Comparison of ENCODE assay signal across 8 cellular contexts in genomic region chr5:180803181-180804128, GRCh38. TPM values are rescaled to one million over a fixed set of nuclear protein-coding genes. Genes with fewer than 3 reads are reported as not detected.
DNase-seq lines count a peak whose midpoint lies in the region; ATAC-seq, FAIRE-seq and TF ChIP-seq lines count a peak whose summit lies in the region.

No MANE protein-coding gene starts in this region.

- H3K36me3 Mint-ChIP-seq in naive thymus-derived CD4-positive, alpha-beta T cell = peaks cover 6 to 62% (median 15%) of the 10 kb centered on the region in 5 donors
- peaks cover 49% of the 10 kb centered on the region for H3K36me3 Mint-ChIP-seq in stimulated activated naive CD8-positive, alpha-beta T cell treated with anti-CD3 and anti-CD28 coated beads, Interleukin-15, Interleukin-2, amounts not matched to agents 100 ng/mL and 50 ng/mL, for 24 hours (ENCODE audit: low read depth)

- H3K27ac ChIP-seq in MM.1S (ENCODE audit: low read length) = peak overlapping the region; percentile 99
- H3K27ac ChIP-seq in naive thymus-derived CD4-positive, alpha-beta T cell (ENCODE audit: low read depth, low read length) = peak overlapping the region; percentile 96

- peaks cover 36% of the 10 kb centered on the region for H4K20me1 ChIP-seq in MM.1S (ENCODE audit: insufficient read depth, low read length)

- FAIRE-seq in RCC 7860 (lab: Jason Lieb, UNC) = no peak

- no peaks in the 10 kb centered on the region for H3K9me3 Mint-ChIP-seq in naive thymus-derived CD4-positive, alpha-beta T cell
- H3K9me3 Mint-ChIP-seq in stimulated activated naive CD8-positive, alpha-beta T cell treated with anti-CD3 and anti-CD28 coated beads, Interleukin-15, Interleukin-2, amounts not matched to agents 100 ng/mL and 50 ng/mL, for 24 hours = no peaks in the 10 kb centered on the region

- H3K79me2 ChIP-seq in MM.1S (ENCODE audit: low read length) = peaks cover 91% of the 10 kb centered on the region

- H3K4me1 Mint-ChIP-seq in naive thymus-derived CD4-positive, alpha-beta T cell = peaks cover 76 to 83% (median 79%) of the 10 kb centered on the region in 7 donors
- peaks cover 78% of the 10 kb centered on the region for H3K4me1 Mint-ChIP-seq in stimulated activated naive CD8-positive, alpha-beta T cell treated with anti-CD3 and anti-CD28 coated beads, Interleukin-15, Interleukin-2, amounts not matched to agents 100 ng/mL and 50 ng/mL, for 24 hours (ENCODE audit: low read depth)

- H3K4me3 ChIP-seq in MM.1S (ENCODE audit: low read length) = peak overlapping the region; percentile 76
- H3K4me3 ChIP-seq in epithelial cell of esophagus (ENCODE audit: low read length) = peak overlapping the region; percentile 83
- peak overlapping the region; percentile 77 for H3K4me3 ChIP-seq in naive thymus-derived CD4-positive, alpha-beta T cell (ENCODE audit: low read length)

- peak overlapping the region; percentile 17; the same call in 1 of the 2 replicates for H2AFZ ChIP-seq in MM.1S (ENCODE audit: low read length)

- H3K36me3 ChIP-seq in ES-I3 (ENCODE audit: insufficient read depth, low read length) (no peaks in the 10 kb centered on the region), MM.1S (replicated peaks; ENCODE audit: insufficient read depth, low read length) (no peaks in the 10 kb centered on the region)
- peaks cover 0 to 18% (median 3%) of the 10 kb centered on the region in 3 experiments for H3K36me3 ChIP-seq in naive thymus-derived CD4-positive, alpha-beta T cell (ENCODE audit: control insufficient read depth in 2 of 3, insufficient read depth in 3 of 3, low read length in 3 of 3)

- peak overlapping the region; percentile 74 for H3K9ac ChIP-seq in ES-I3 (ENCODE audit: low read depth, low read length)
- peak overlapping the region; percentile 88 for H3K9ac ChIP-seq in MM.1S (ENCODE audit: low read length)

- H3K4me3 Mint-ChIP-seq in naive thymus-derived CD4-positive, alpha-beta T cell = peak overlapping the region; percentile 83 to 99 (median 94)
- peak overlapping the region; percentile 87 for H3K4me3 Mint-ChIP-seq in stimulated activated naive CD8-positive, alpha-beta T cell treated with anti-CD3 and anti-CD28 coated beads, Interleukin-15, Interleukin-2, amounts not matched to agents 100 ng/mL and 50 ng/mL, for 24 hours

- H3K27me3 ChIP-seq in MM.1S (replicated peaks; ENCODE audit: insufficient read depth, low read length) = no peaks in the 10 kb centered on the region
- no peaks in the 10 kb centered on the region for H3K27me3 ChIP-seq in naive thymus-derived CD4-positive, alpha-beta T cell (ENCODE audit: control insufficient read depth in 2 of 2, insufficient read depth in 2 of 2, low read length in 2 of 2)

- H3K27ac Mint-ChIP-seq in naive thymus-derived CD4-positive, alpha-beta T cell = peak overlapping the region; percentile 91 to 100 (median 98)
- H3K27ac Mint-ChIP-seq in stimulated activated naive CD8-positive, alpha-beta T cell treated with anti-CD3 and anti-CD28 coated beads, Interleukin-15, Interleukin-2, amounts not matched to agents 100 ng/mL and 50 ng/mL, for 24 hours = peak overlapping the region; percentile 96

- POLR2A ChIA-PET in naive thymus-derived CD4-positive, alpha-beta T cell (lab: Charles Lee) = interaction anchor here (0.6 to 12.1 kb wide), 20 partner anchors 9 to 457 kb away, joined by 3 to 273 read pairs (median 4); partner anchors contain the start of genes RACK1, TRIM52 and ZFP62

- no peaks in the 10 kb centered on the region for H3K9me2 ChIP-seq in MM.1S (replicated peaks; ENCODE audit: insufficient read depth, low read length)

- TF ChIP-seq CTCF in MM.1S (IDR thresholded peaks at IDR 0.05; ENCODE audit: low read length) = peak; percentile 14; the same call in 1 of the 2 replicates
- peak; percentile 11 for TF ChIP-seq CTCF in epithelial cell of esophagus (IDR thresholded peaks at IDR 0.05; ENCODE audit: insufficient read depth, low read depth, low read length, missing control alignments)

- H3F3A ChIP-seq in MM.1S (ENCODE audit: insufficient read depth, low read length) = peaks cover 54% of the 10 kb centered on the region

- CTCF ChIA-PET in naive thymus-derived CD4-positive, alpha-beta T cell (lab: Charles Lee) = interaction anchor here (1.0 to 1.8 kb wide), 6 partner anchors 9 to 66 kb away, joined by 3 to 9 read pairs (median 6); no protein-coding TSS in a partner anchor

- DNase-seq in MM.1S (peak; percentile 96), epithelial cell of esophagus (ENCODE audit: low read depth) (peak; percentile 85), RCC 7860 (ENCODE audit: low spot score) (no peak)
- DNase-seq in activated CD8-positive, alpha-beta memory T cell treated with anti-CD3 and anti-CD28 coated beads for 48 hours (ENCODE audit: low read depth in 2 of 3, low spot score in 2 of 3) = peak; percentile 52 to 78 (median 76)
- DNase-seq in naive thymus-derived CD4-positive, alpha-beta T cell = peak; percentile 51 to 87 (median 83)

- intact Hi-C loops in naive thymus-derived CD4-positive, alpha-beta T cell (cut with micrococcal nuclease) = loop anchor here (1.0 to 2.0 kb wide), 11 partner anchors 19 to 983 kb away; partner anchors contain the start of genes TRIM41 (in 2 of the 2), ZFP62 (in 2 of the 2), CNOT6 (in 1 of the 2) and SQSTM1 (in 1 of the 2)

- H3K9me3 ChIP-seq in ES-I3 (ENCODE audit: control insufficient read depth, insufficient read depth, low read length) = no peaks in the 10 kb centered on the region
- no peaks in the 10 kb centered on the region for H3K9me3 ChIP-seq in MM.1S (replicated peaks; ENCODE audit: insufficient read depth, low read length)
- no peaks in the 10 kb centered on the region for H3K9me3 ChIP-seq in naive thymus-derived CD4-positive, alpha-beta T cell (ENCODE audit: control insufficient read depth in 2 of 3, low read length in 3 of 3)

- no peaks in the 10 kb centered on the region for H3K27me3 Mint-ChIP-seq in naive thymus-derived CD4-positive, alpha-beta T cell
- H3K27me3 Mint-ChIP-seq in stimulated activated naive CD8-positive, alpha-beta T cell treated with anti-CD3 and anti-CD28 coated beads, Interleukin-15, Interleukin-2, amounts not matched to agents 100 ng/mL and 50 ng/mL, for 24 hours = no peaks in the 10 kb centered on the region

- peak overlapping the region; percentile 96 for H3K4me2 ChIP-seq in MM.1S (ENCODE audit: low read depth, low read length)

- ATAC-seq in GM21737 (IDR thresholded peaks at IDR 0.05; ENCODE audit: unreplicated experiment) = peak; percentile 51
- peak; percentile 82 for ATAC-seq in naive thymus-derived CD4-positive, alpha-beta T cell

- H3K4me1 ChIP-seq in ES-I3 (ENCODE audit: insufficient read depth, low read length) = peaks cover 15% of the 10 kb centered on the region; the same call in 1 of the 2 replicates
- peaks cover 71% of the 10 kb centered on the region for H3K4me1 ChIP-seq in MM.1S (ENCODE audit: low read length)
- H3K4me1 ChIP-seq in naive thymus-derived CD4-positive, alpha-beta T cell (ENCODE audit: control insufficient read depth in 2 of 2, insufficient read depth in 2 of 2, low read length in 2 of 2) = peaks cover 75 to 84% of the 10 kb centered on the region in 2 donors

RNA-seq across cellular contexts. Expression of gene MGAT1, which starts 0.8 kb away (rescaled TPM):
- 100 to 1,000 TPM; 101 to 206 (median 196) TPM for total RNA-seq in naive thymus-derived CD4-positive, alpha-beta T cell
- polyA plus RNA-seq in naive thymus-derived CD4-positive, alpha-beta T cell = 100 to 1,000 TPM in 1 of 2 donors, 10 to 100 TPM in 1; 98.6 to 178 TPM

RNA-seq across cellular contexts. Expression of gene ZFP62, which starts 57.6 kb away (rescaled TPM):
- total RNA-seq in naive thymus-derived CD4-positive, alpha-beta T cell = 10 to 100 TPM; 25.9 to 80.4 (median 36.4) TPM
- polyA plus RNA-seq in naive thymus-derived CD4-positive, alpha-beta T cell = 10 to 100 TPM; 24.9 to 28.6 TPM
